Comparison of ENCODE assay signal across 8 cellular contexts in the genomic region with DNA sequence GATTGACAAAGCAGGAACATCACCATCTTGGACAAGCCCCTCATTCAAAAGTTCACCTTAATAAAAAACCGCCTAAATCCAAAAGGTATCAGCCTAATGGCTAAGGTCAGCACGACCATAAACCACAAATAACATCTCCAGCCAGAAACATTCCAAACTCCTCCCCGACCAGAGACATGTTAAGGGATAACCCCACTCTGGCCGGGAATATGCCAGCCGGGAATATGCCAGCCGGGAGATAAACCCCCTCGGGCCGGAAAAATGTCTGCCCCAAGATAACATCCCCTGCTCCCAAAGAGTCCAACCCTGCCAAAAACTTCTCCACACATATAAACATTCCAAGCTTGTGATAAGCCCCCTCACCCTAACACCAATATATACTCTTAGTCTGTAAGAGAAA. TPM values are rescaled to one million over a fixed set of nuclear protein-coding genes. Genes with fewer than 3 reads are reported as not detected.
DNase-seq lines count a peak whose midpoint lies in the region; ATAC-seq and TF ChIP-seq lines count a peak whose summit lies in the region.

No MANE protein-coding gene starts in this region.

- peaks cover 5% of the 10 kb centered on the region for H3K36me3 Mint-ChIP-seq in CD4-positive, CD25-positive, alpha-beta regulatory T cell
- H3K36me3 Mint-ChIP-seq in nephron progenitor cell (ENCODE audit: low read depth), result peaks cover 24% of the 10 kb centered on the region

- no peaks in the 10 kb centered on the region for H3F3A ChIP-seq in Loucy (ENCODE audit: low read depth)

- H3K4me1 ChIP-seq in CD4-positive, CD25-positive, alpha-beta regulatory T cell (ENCODE audit: control insufficient read depth, insufficient read depth, low read length, poor library complexity, severe bottlenecking), result peaks cover 16% of the 10 kb centered on the region
- H3K4me1 ChIP-seq in Loucy (ENCODE audit: insufficient read depth, low read length, poor library complexity, severe bottlenecking), result peaks cover 31% of the 10 kb centered on the region

- peak overlapping the region; percentile 92 for H3K4me2 ChIP-seq in Loucy (ENCODE audit: low read depth, low read length, poor library complexity, severe bottlenecking)

- H3K79me2 ChIP-seq in Loucy (ENCODE audit: insufficient read depth, low read length), result peaks cover 63% of the 10 kb centered on the region

- H3K9ac ChIP-seq in Loucy (ENCODE audit: low read depth, low read length, poor library complexity, severe bottlenecking), result peak overlapping the region; percentile 93

- peaks cover 41% of the 10 kb centered on the region for H4K20me1 ChIP-seq in Loucy (ENCODE audit: insufficient read depth, low read length, poor library complexity, severe bottlenecking)

- H3K27ac Mint-ChIP-seq in CD4-positive, CD25-positive, alpha-beta regulatory T cell, result peak overlapping the region in 2 of 3 donors; percentile 80 to 83
- peak overlapping the region; percentile 20 for H3K27ac Mint-ChIP-seq in nephron progenitor cell

- H3K27me3 Mint-ChIP-seq in CD4-positive, CD25-positive, alpha-beta regulatory T cell, result no peaks in the 10 kb centered on the region
- peaks cover 3% of the 10 kb centered on the region for H3K27me3 Mint-ChIP-seq in nephron progenitor cell (ENCODE audit: low read depth, poor library complexity)

- no peaks in the 10 kb centered on the region for H3K27me3 ChIP-seq in CD4-positive, CD25-positive, alpha-beta regulatory T cell (ENCODE audit: control insufficient read depth, insufficient read depth, low read length)
- H3K27me3 ChIP-seq in Loucy (ENCODE audit: insufficient read depth, low read length, poor library complexity, severe bottlenecking), result no peaks in the 10 kb centered on the region

- no peak for DNase-seq in CD4-positive, CD25-positive, alpha-beta regulatory T cell
- no peak for DNase-seq in coronary artery (ENCODE audit: low spot score)
- no peak for DNase-seq in nephron progenitor cell
- no peak for DNase-seq in SHP77 treated with DMSO at 0.1 percent for 48 hours (lab: John Stamatoyannopoulos, UW)

- H3K9me3 ChIP-seq in CD4-positive, CD25-positive, alpha-beta regulatory T cell (ENCODE audit: control insufficient read depth in 2 of 2, low read length in 2 of 2), result no peaks in the 10 kb centered on the region
- H3K9me3 ChIP-seq in Loucy (ENCODE audit: insufficient read depth, low read depth, low read length), result no peaks in the 10 kb centered on the region

- no peak overlapping the region for H2AFZ ChIP-seq in Loucy (ENCODE audit: low read length)

- H3K36me3 ChIP-seq in CD4-positive, CD25-positive, alpha-beta regulatory T cell (ENCODE audit: control insufficient read depth, insufficient read depth, low read length), result peaks cover 5% of the 10 kb centered on the region
- H3K36me3 ChIP-seq in Loucy (ENCODE audit: insufficient read depth, low read length), result peaks cover 14% of the 10 kb centered on the region; the same call in 1 of the 2 replicates

- no peak for ATAC-seq in CD4-positive, CD25-positive, alpha-beta regulatory T cell (ENCODE audit: low read depth in 2 of 2)
- ATAC-seq in GM19035 (IDR thresholded peaks at IDR 0.05; ENCODE audit: unreplicated experiment) (no peak), HG03045 (IDR thresholded peaks at IDR 0.05; ENCODE audit: unreplicated experiment) (no peak), HG02588 (IDR thresholded peaks at IDR 0.05; ENCODE audit: unreplicated experiment) (no peak)

- H3K9me3 Mint-ChIP-seq in CD4-positive, CD25-positive, alpha-beta regulatory T cell, result peaks cover 0 to 2% (median 0%) of the 10 kb centered on the region in 7 donors
- no peaks in the 10 kb centered on the region for H3K9me3 Mint-ChIP-seq in nephron progenitor cell

- no peaks in the 10 kb centered on the region for H3K9me2 ChIP-seq in Loucy (replicated peaks; ENCODE audit: low read depth, low read length)

- H3K4me3 ChIP-seq in CD4-positive, CD25-positive, alpha-beta regulatory T cell (ENCODE audit: low read depth, low read length), result peak overlapping the region; percentile 83
- H3K4me3 ChIP-seq in Loucy (ENCODE audit: low read length, poor library complexity, severe bottlenecking) (peak overlapping the region; percentile 96), coronary artery (peak overlapping the region; percentile 96)

- H3K4me1 Mint-ChIP-seq in CD4-positive, CD25-positive, alpha-beta regulatory T cell, result peaks cover 23 to 59% (median 40%) of the 10 kb centered on the region in 4 donors
- peaks cover 38% of the 10 kb centered on the region for H3K4me1 Mint-ChIP-seq in nephron progenitor cell

- peak overlapping the region; percentile 87 to 93 (median 90) for H3K4me3 Mint-ChIP-seq in CD4-positive, CD25-positive, alpha-beta regulatory T cell
- H3K4me3 Mint-ChIP-seq in nephron progenitor cell, result peak overlapping the region; percentile 93

- no peak for TF ChIP-seq CTCF in Loucy (conservative IDR thresholded peaks at IDR 0.05; ENCODE audit: low read length)
- no peak for TF ChIP-seq CTCF in coronary artery (IDR thresholded peaks at IDR 0.05)
- no peak for TF ChIP-seq CTCF in nephron progenitor cell (IDR thresholded peaks at IDR 0.05)

- no peak overlapping the region for H3K27ac ChIP-seq in CD4-positive, CD25-positive, alpha-beta regulatory T cell (ENCODE audit: insufficient read depth, low read length, poor library complexity, severe bottlenecking)
- no peak overlapping the region for H3K27ac ChIP-seq in coronary artery

RNA-seq across cellular contexts. Expression of a gene that starts 1.4 kb away (rescaled TPM):
- 8.7 TPM for total RNA-seq in CD4-positive, CD25-positive, alpha-beta regulatory T cell
- 1 to 10 TPM in 1 of 4 donors, under 1 TPM in 3; 0.60 to 1.1 (median 0.76) TPM for polyA plus RNA-seq in CD4-positive, CD25-positive, alpha-beta regulatory T cell

RNA-seq across cellular contexts. Expression of a gene that starts 18.6 kb away (rescaled TPM):
- 70.0 TPM for total RNA-seq in CD4-positive, CD25-positive, alpha-beta regulatory T cell
- 10 to 100 TPM; 73.2 to 95.0 (median 78.7) TPM for polyA plus RNA-seq in CD4-positive, CD25-positive, alpha-beta regulatory T cell

RNA-seq across cellular contexts. Expression of a gene that starts 18.9 kb away (rescaled TPM):
- 16.5 TPM for total RNA-seq in CD4-positive, CD25-positive, alpha-beta regulatory T cell
- polyA plus RNA-seq in CD4-positive, CD25-positive, alpha-beta regulatory T cell, result 10 to 100 TPM in 3 of 4 donors, 1 to 10 TPM in 1; 9.8 to 19.6 (median 12.7) TPM

RNA-seq across cellular contexts. Expression of a gene that starts 28.5 kb away (rescaled TPM):
- 58.4 TPM for total RNA-seq in CD4-positive, CD25-positive, alpha-beta regulatory T cell
- polyA plus RNA-seq in CD4-positive, CD25-positive, alpha-beta regulatory T cell, result 100 to 1,000 TPM; 226 to 285 (median 258) TPM

RNA-seq across cellular contexts. Expression of a gene that starts 47.4 kb away (rescaled TPM):
- total RNA-seq in CD4-positive, CD25-positive, alpha-beta regulatory T cell, result 79.3 TPM
- 10 to 100 TPM; 32.3 to 39.1 (median 35.2) TPM for polyA plus RNA-seq in CD4-positive, CD25-positive, alpha-beta regulatory T cell
